In genomic region chr14:26130690-26131089, GRCh38 we compare ENCODE assay signal across 34 cellular contexts.
"Had no signal": no experiment of that assay in that cellular context is flagged by ENCODE, and none has a peak within 500 bp of the region (broad histone marks: within the 10 kb centered on the region; RNA-seq: fewer than 3 reads in every experiment).

No MANE protein-coding gene starts in this region.

- H3K36me3 ChIP-seq: MG63 had no signal

- DNase-seq: Karpas-422, Kasumi-1, MG63, MM.1S, MV-4-11, NCI-H1048, NCI-H1092, NCI-H1092 treated with DMSO at 0.1 percent for 48 hours, NCI-H1105, NCI-H1105 treated with DMSO at 0.1 percent for 48 hours, NCI-H1417, NCI-H1417 treated with DMSO at 0.1 percent for 48 hours, NCI-H1436, NCI-H1436 treated with DMSO at 0.1 percent for 48 hours, NCI-H146, NCI-H1694, NCI-H1694 treated with DMSO at 0.1 percent for 48 hours, NCI-H187, NCI-H187 treated with DMSO at 0.1 percent for 48 hours, NCI-H1930, NCI-H2029, NCI-H2029 treated with DMSO at 0.1 percent for 48 hours, NCI-H2081, NCI-H2081 treated with DMSO at 0.1 percent for 48 hours, NCI-H2107, NCI-H2171, NCI-H2171 treated with DMSO at 0.1 percent for 48 hours, NCI-H2227 treated with DMSO at 0.1 percent for 48 hours, NCI-H226, NCI-H345, NCI-H446, NCI-H446 treated with DMSO at 0.1 percent for 48 hours, NCI-H510A, NCI-H510A treated with DMSO at 0.1 percent for 48 hours had no signal

- H3K4me3 ChIP-seq: MG63 had no signal

- H3K27me3 ChIP-seq: MG63 had no signal

- H3K9me3 ChIP-seq: MG63 had no signal
